Comparison of ENCODE assay signal across 8 cellular contexts in genomic region chr17:78708510-78708973, GRCh38.
DNase-seq lines count a peak whose midpoint lies in the region; ATAC-seq and TF ChIP-seq lines count a peak whose summit lies in the region.

No MANE protein-coding gene starts in this region.

- peak overlapping the region; percentile 8 for H3K4me3 Mint-ChIP-seq in activated naive CD8-positive, alpha-beta T cell treated with anti-CD3 and anti-CD28 coated beads, Interleukin-2, amount 50 U/mL, for 24 hours

- intact Hi-C loops in heart left ventricle (cut with DNase I), result loop anchor here in 9 of 10 donors (1.0 to 5.0 kb wide), 5 partner anchors 39 to 214 kb away; no protein-coding TSS in a partner anchor
- intact Hi-C loops in prostate gland (cut with DNase I), result loop anchor here (5.0 kb wide), 1 partner anchor 211 kb away; no protein-coding TSS in a partner anchor

- H3K27me3 ChIP-seq in AG04450 (ENCODE audit: control insufficient read depth, insufficient read depth, low read length), result no peaks in the 10 kb centered on the region
- no peaks in the 10 kb centered on the region for H3K27me3 ChIP-seq in heart left ventricle
- no peaks in the 10 kb centered on the region for H3K27me3 ChIP-seq in prostate gland (replicated peaks; ENCODE audit: insufficient read depth)

- CTCF ChIA-PET in AG04450 (lab: Charles Lee), result interaction anchor here (0.6 to 6.0 kb wide), 29 partner anchors 9 to 623 kb away, joined by 3 to 111 read pairs (median 4); no protein-coding TSS in a partner anchor

- H3K27me3 Mint-ChIP-seq in activated naive CD8-positive, alpha-beta T cell treated with anti-CD3 and anti-CD28 coated beads, Interleukin-2, amount 50 U/mL, for 24 hours, result no peaks in the 10 kb centered on the region

- POLR2A ChIA-PET in AG04450 (lab: Yijun Ruan, JAX), result interaction anchor here (0.6 to 2.1 kb wide), 2 partner anchors 17 to 212 kb away, joined by 3 to 5 read pairs; no protein-coding TSS in a partner anchor

- H3K27ac ChIP-seq in AG04450 (ENCODE audit: low read depth, low read length), result no peak overlapping the region
- H3K27ac ChIP-seq in heart left ventricle, result peak overlapping the region in 1 of 12 donors; percentile 50
- H3K27ac ChIP-seq in prostate gland, result no peak overlapping the region

- H3K27ac Mint-ChIP-seq in activated naive CD8-positive, alpha-beta T cell treated with anti-CD3 and anti-CD28 coated beads, Interleukin-2, amount 50 U/mL, for 24 hours, result peak overlapping the region; percentile 78

- 14 to 19% (median 15%) methylated on average over 6 of the region's 6 CpGs for WGBS in heart left ventricle, 4 donors
- 8% methylated on average over 6 of the region's 6 CpGs for WGBS in prostate gland

- H3K4me1 ChIP-seq in heart left ventricle (peaks cover 0 to 48% (median 27%) of the 10 kb centered on the region in 12 donors), prostate gland (replicated peaks) (no peaks in the 10 kb centered on the region)

- H3K36me3 ChIP-seq in heart left ventricle (peaks cover 0 to 61% (median 38%) of the 10 kb centered on the region in 9 donors), prostate gland (no peaks in the 10 kb centered on the region)

- TF ChIP-seq POLR2A in GM18526 (IDR thresholded peaks at IDR 0.05; ENCODE audit: extremely low read depth, insufficient read length), result peak; percentile 1
- TF ChIP-seq POLR2A in heart left ventricle (IDR thresholded peaks at IDR 0.05), result no peak
- TF ChIP-seq POLR2A in prostate gland (IDR thresholded peaks at IDR 0.05), result no peak

- peak; percentile 72 for DNase-seq in AG04450 (ENCODE audit: low read depth, low spot score)
- DNase-seq in NAMALWA (ENCODE audit: low spot score), result peak; percentile 85
- DNase-seq in SKM-1 (lab: John Stamatoyannopoulos, UW; ENCODE audit: unreplicated experiment), result peak; percentile 39
- peak; percentile 64 for DNase-seq in activated naive CD8-positive, alpha-beta T cell treated with anti-CD3 and anti-CD28 coated beads, Interleukin-2, amount 50 U/mL, for 24 hours
- DNase-seq in heart left ventricle, result peak; percentile 68 to 81 (median 74)
- DNase-seq in prostate gland (ENCODE audit: low spot score), result peak; percentile 49

- no peaks in the 10 kb centered on the region for H3K9me3 ChIP-seq in AG04450 (ENCODE audit: control insufficient read depth, insufficient read depth, low read length)
- H3K9me3 ChIP-seq in heart left ventricle, result no peaks in the 10 kb centered on the region
- no peaks in the 10 kb centered on the region for H3K9me3 ChIP-seq in prostate gland

- H3K4me1 Mint-ChIP-seq in activated naive CD8-positive, alpha-beta T cell treated with anti-CD3 and anti-CD28 coated beads, Interleukin-2, amount 50 U/mL, for 24 hours, result peaks cover 61% of the 10 kb centered on the region

- H3K36me3 Mint-ChIP-seq in activated naive CD8-positive, alpha-beta T cell treated with anti-CD3 and anti-CD28 coated beads, Interleukin-2, amount 50 U/mL, for 24 hours (ENCODE audit: low read depth), result peaks cover 23% of the 10 kb centered on the region

- TF ChIP-seq CTCF in AG04450 (IDR thresholded peaks at IDR 0.05; ENCODE audit: low read depth, low read length), result peak; percentile 95
- peak; percentile 68 to 94 (median 82) for TF ChIP-seq CTCF in heart left ventricle (IDR thresholded peaks at IDR 0.05)
- peak; percentile 30 to 77 (median 70) for TF ChIP-seq CTCF in prostate gland (IDR thresholded peaks at IDR 0.05)

- peak; percentile 71 for ATAC-seq in activated naive CD8-positive, alpha-beta T cell treated with anti-CD3 and anti-CD28 coated beads, Interleukin-2, amount 50 U/mL, for 24 hours
- ATAC-seq in heart left ventricle (peak; percentile 58 to 92 (median 85)), HG03571 (IDR thresholded peaks at IDR 0.05; ENCODE audit: unreplicated experiment) (no peak)

- H3K9me3 Mint-ChIP-seq in activated naive CD8-positive, alpha-beta T cell treated with anti-CD3 and anti-CD28 coated beads, Interleukin-2, amount 50 U/mL, for 24 hours, result no peaks in the 10 kb centered on the region

- H3K4me3 ChIP-seq in AG04450 (ENCODE audit: low read depth, low read length), result no peak overlapping the region
- no peak overlapping the region for H3K4me3 ChIP-seq in heart left ventricle
- H3K4me3 ChIP-seq in prostate gland, result no peak overlapping the region
